In genomic region chr10:9331583-9332008, GRCh38 we compare ENCODE assay signal across 9 cellular contexts.
DNase-seq lines count a peak whose midpoint lies in the region; ATAC-seq and TF ChIP-seq lines count a peak whose summit lies in the region.
"Had no signal": no experiment of that assay in that cellular context is flagged by ENCODE, and none has a peak within 500 bp of the region (broad histone marks: within the 10 kb centered on the region; RNA-seq: fewer than 3 reads in every experiment).

No MANE protein-coding gene starts in this region.

- no peaks in the 10 kb centered on the region for H3K4me1 Mint-ChIP-seq in CD4-positive, alpha-beta T cell (ENCODE audit: low read depth)

- no peaks in the 10 kb centered on the region for H3K27me3 ChIP-seq in CD4-positive, alpha-beta T cell (ENCODE audit: control insufficient read depth, insufficient read depth, low read length)
- no peaks in the 10 kb centered on the region for H3K27me3 ChIP-seq in neural cell (ENCODE audit: insufficient read depth, low read depth, low read length)

- TF ChIP-seq RAD21 in neural cell (conservative IDR thresholded peaks at IDR 0.05), result peak; percentile 90

- no peaks in the 10 kb centered on the region for H3K9me2 ChIP-seq in neural cell (ENCODE audit: insufficient read depth, low read length)

- peak; percentile 93 for TF ChIP-seq CTCF in CD4-positive, alpha-beta T cell (IDR thresholded peaks at IDR 0.05)
- TF ChIP-seq CTCF in neural cell (IDR thresholded peaks at IDR 0.05; ENCODE audit: poor library complexity, severe bottlenecking), result peak; percentile 89

- DNase-seq in CD4-positive, alpha-beta T cell, result no peak
- peak; percentile 47 for DNase-seq in RPMI7951 (ENCODE audit: low read depth)
- DNase-seq in activated CD8-positive, alpha-beta memory T cell treated with anti-CD3 and anti-CD28 coated beads, Interleukin-2, amount 50 U/mL, for 4 hours, result no peak

- no peak overlapping the region for H3K4me3 Mint-ChIP-seq in CD4-positive, alpha-beta T cell
- H3K4me3 Mint-ChIP-seq: T-helper 1 cell treated with Interleukin-12 subunit alpha and Interleukin-12 subunit beta and Interleukin-4 antibody, amounts not matched to agents 30 μg/mL and 1 μg/mL, for 36 hours had no signal

- H3K9me3 ChIP-seq in CD4-positive, alpha-beta T cell (ENCODE audit: control insufficient read depth, low read length), result no peaks in the 10 kb centered on the region
- H3K9me3 ChIP-seq in neural cell (ENCODE audit: low read length), result no peaks in the 10 kb centered on the region

- no peak overlapping the region for H3K9ac ChIP-seq in neural cell (ENCODE audit: low read length)

- TF ChIP-seq EP300 in neural cell (conservative IDR thresholded peaks at IDR 0.05; ENCODE audit: poor library complexity, severe bottlenecking), result peak; percentile 25

- POLR2A ChIA-PET in CD4-positive, alpha-beta T cell (lab: Charles Lee), result interaction anchor here (0.8 kb wide), 1 partner anchor 11 kb away, joined by 3 read pairs; no protein-coding TSS in a partner anchor

- H3K36me3 Mint-ChIP-seq in CD4-positive, alpha-beta T cell (ENCODE audit: low read depth), result no peaks in the 10 kb centered on the region

- H4K20me1 ChIP-seq in neural cell (ENCODE audit: insufficient read depth), result no peaks in the 10 kb centered on the region

- CTCF ChIA-PET in CD4-positive, alpha-beta T cell (lab: Charles Lee), result no interaction called here

- intact Hi-C loops in CD4-positive, alpha-beta T cell (cut with DNase I, micrococcal nuclease), result loop anchor here in 1 of 2 experiments (10.0 kb wide), 1 partner anchor 1943 kb away; no protein-coding TSS in a partner anchor

- no peaks in the 10 kb centered on the region for H3K36me3 ChIP-seq in neural cell (ENCODE audit: insufficient read depth, low read length)

- H3F3A ChIP-seq in neural cell (ENCODE audit: insufficient read depth, low read length, poor library complexity, severe bottlenecking), result no peaks in the 10 kb centered on the region

- peaks cover 36% of the 10 kb centered on the region for H3K27me3 Mint-ChIP-seq in CD4-positive, alpha-beta T cell

- H3K4me2 ChIP-seq in neural cell (ENCODE audit: low read length), result no peak overlapping the region

- no peaks in the 10 kb centered on the region for H3K79me2 ChIP-seq in neural cell (replicated peaks; ENCODE audit: insufficient read depth, low read length)

- no peak overlapping the region for H2AFZ ChIP-seq in neural cell (ENCODE audit: low read depth, low read length)

- H3K9me3 Mint-ChIP-seq in CD4-positive, alpha-beta T cell, result no peaks in the 10 kb centered on the region
- H3K9me3 Mint-ChIP-seq: T-helper 1 cell treated with Interleukin-12 subunit alpha and Interleukin-12 subunit beta and Interleukin-4 antibody, amounts not matched to agents 30 μg/mL and 1 μg/mL, for 36 hours had no signal

- H3K27ac Mint-ChIP-seq in CD4-positive, alpha-beta T cell, result no peak overlapping the region
- H3K27ac Mint-ChIP-seq: T-helper 1 cell treated with Interleukin-12 subunit alpha and Interleukin-12 subunit beta and Interleukin-4 antibody, amounts not matched to agents 30 μg/mL and 1 μg/mL, for 36 hours had no signal

- peak; percentile 65 for ATAC-seq in CD4-positive, alpha-beta T cell (ENCODE audit: poor library complexity)
- ATAC-seq in GM18867 (IDR thresholded peaks at IDR 0.05; ENCODE audit: unreplicated experiment), result peak; percentile 77
- peak; percentile 81 for ATAC-seq in HG03439 (IDR thresholded peaks at IDR 0.05; ENCODE audit: unreplicated experiment)
- peak; percentile 45 for ATAC-seq in esophagus mucosa
- no peak for ATAC-seq in HG02840 (IDR thresholded peaks at IDR 0.05; ENCODE audit: low FRiP score, unreplicated experiment)

- no peak overlapping the region for H3K4me3 ChIP-seq in neural cell (ENCODE audit: low read length)

- no peak overlapping the region for H3K27ac ChIP-seq in CD4-positive, alpha-beta T cell (ENCODE audit: low read depth, low read length)
- no peak overlapping the region for H3K27ac ChIP-seq in neural cell (ENCODE audit: low read length)

TF ChIP-seq in neural cell, 6 proteins besides CTCF, POLR2A, EP300 and RAD21:
- peak; percentile 86 for TF ChIP-seq SMC3 (conservative IDR thresholded peaks at IDR 0.05; ENCODE audit: poor library complexity)
- TF ChIP-seq EZH2 (IDR thresholded peaks at IDR 0.05; ENCODE audit: borderline replicate concordance, insufficient read depth, low read length, poor library complexity, severe bottlenecking), result no peak
TF ChIP-seq in neural cell: peak in this region for 1.
